ENCODE assay signal across 8 cellular contexts in genomic region chr6:138109042-138109997, GRCh38. TPM values are rescaled to one million over a fixed set of nuclear protein-coding genes. Genes with fewer than 3 reads are reported as not detected.
A peak's percentile ranks its signal among the peaks of the same experiment; 100 is the strongest.
DNase-seq lines count a peak whose midpoint lies in the region; ATAC-seq and TF ChIP-seq lines count a peak whose summit lies in the region.

No MANE protein-coding gene starts in this region.

- DNase-seq in DMS53 treated with DMSO at 0.1 percent for 48 hours (lab: John Stamatoyannopoulos, UW; ENCODE audit: unreplicated experiment) (peak; percentile 52), HFFc6 (peak; percentile 52), NCI-H2196 treated with DMSO at 0.1 percent for 48 hours (lab: John Stamatoyannopoulos, UW; ENCODE audit: unreplicated experiment) (peak; percentile 29), cardiac fibroblast (ENCODE audit: low read depth in 2 of 2) (peak; percentile 80 to 87), left kidney (ENCODE audit: low read depth, low spot score) (peak; percentile 70)
- DNase-seq in activated CD4-positive, CD25-positive, alpha-beta regulatory T cell (lab: John Stamatoyannopoulos, UW): peak; percentile 50 to 72 (median 57)
- peak; percentile 67 to 81 for DNase-seq in stimulated activated CD4-positive, alpha-beta T cell treated with anti-CD3 and anti-CD28 coated beads, Interleukin-4, amount 100 ng/mL, for 48 hours (ENCODE audit: low read depth in 2 of 2)

- H3K27me3 Mint-ChIP-seq in HFFc6 (ENCODE audit: insufficient read depth): peaks cover 9% of the 10 kb centered on the region; the same call in 1 of the 2 replicates

- H3K4me3 Mint-ChIP-seq in HFFc6: no peak overlapping the region

- no peak overlapping the region for H3K4me3 ChIP-seq in cardiac fibroblast (replicated peaks in 1 of 2; ENCODE audit: low read depth in 2 of 2, low read length in 2 of 2)

- no peaks in the 10 kb centered on the region for H3K36me3 Mint-ChIP-seq in HFFc6 (ENCODE audit: low read depth)

- no peaks in the 10 kb centered on the region for H3K9me3 Mint-ChIP-seq in HFFc6

- ATAC-seq in HG03565 (IDR thresholded peaks at IDR 0.05; ENCODE audit: unreplicated experiment): no peak

- TF ChIP-seq CTCF in HFFc6 (IDR thresholded peaks at IDR 0.05) (peak; percentile 99), cardiac fibroblast (IDR thresholded peaks at IDR 0.05; ENCODE audit: low read depth, low read length) (peak; percentile 92)

- no peak overlapping the region for H3K27ac Mint-ChIP-seq in HFFc6

- peaks cover 34% of the 10 kb centered on the region for H3K4me1 Mint-ChIP-seq in HFFc6 (ENCODE audit: low read depth)

RNA-seq across cellular contexts. Expression of gene PERP, which starts 2.1 kb away (rescaled TPM):
- total RNA-seq in HFFc6 (2021; fragmentation: NEBNext Ultra II Directional; extraction: Animal tissue kit (Norgen Biotek cat#: 25700)): 10 to 100 TPM; 40.6 to 53.4 (median 47.9) TPM

RNA-seq across cellular contexts. Expression of gene ARFGEF3, which starts 52.4 kb away (rescaled TPM):
- total RNA-seq in HFFc6 (2021; fragmentation: NEBNext Ultra II Directional; extraction: Animal tissue kit (Norgen Biotek cat#: 25700)): under 1 TPM; 0.06 to 0.19 (median 0.08) TPM

Comparison
In these comparisons a context has a peak if more than half of its experiments do, and no peak if none do; other contexts are left out.
1. DNase-seq: peak in every context shown above with its lines; median percentile 84 in cardiac fibroblast; 74 in stimulated activated CD4-positive, alpha-beta T cell treated with anti-CD3 and anti-CD28 coated beads, Interleukin-4, amount 100 ng/mL, for 48 hours; 70 in left kidney; 57 in activated CD4-positive, CD25-positive, alpha-beta regulatory T cell; 52 in DMS53 treated with DMSO at 0.1 percent for 48 hours; 52 in HFFc6; 29 in NCI-H2196 treated with DMSO at 0.1 percent for 48 hours.